In the genomic region with DNA sequence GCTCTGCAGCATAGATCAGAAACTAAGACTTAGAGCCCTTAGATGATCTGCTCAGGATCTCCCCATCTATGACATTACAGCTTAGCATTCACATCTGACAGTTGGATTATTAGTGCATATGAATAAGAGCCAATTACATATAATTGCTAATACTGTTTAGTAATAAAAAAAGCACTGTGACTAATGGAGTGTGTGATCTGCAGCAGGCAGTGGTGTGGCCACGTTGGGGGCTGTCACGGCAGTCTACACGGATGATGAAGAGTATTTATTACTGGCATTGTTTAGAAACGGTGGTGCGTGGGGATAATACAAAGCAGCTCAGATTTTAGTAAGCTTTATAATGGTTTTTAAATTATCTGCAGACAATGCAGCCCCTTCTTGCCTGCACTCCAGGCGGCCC, we compare ENCODE assay signal across 22 cellular contexts.
"Had no signal": no experiment of that assay in that cellular context is flagged by ENCODE, and none has a peak within 500 bp of the region (broad histone marks: within the 10 kb centered on the region; RNA-seq: fewer than 3 reads in every experiment).

No MANE protein-coding gene starts in this region.

- H3K27ac ChIP-seq: epithelial cell of prostate, prostate gland, uterus had no signal

- H3K4me1 ChIP-seq: gastrocnemius medialis, prostate gland, uterus had no signal

- H3K9me3 ChIP-seq: prostate gland, uterus had no signal

- H3K36me3 ChIP-seq: gastrocnemius medialis, prostate gland, right atrium auricular region, tibial nerve, uterus had no signal

- DNase-seq: activated CD4-positive, alpha-beta memory T cell treated with anti-CD3 and anti-CD28 coated beads for 36 hours; activated CD4-positive, alpha-beta T cell treated with anti-CD3 and anti-CD28 coated beads for 36 hours; activated naive CD4-positive, alpha-beta T cell treated with Interleukin-2 at 50 U/mL for 16 hours; activated naive CD8-positive, alpha-beta T cell treated with anti-CD3 and anti-CD28 coated beads, Interleukin-2, amount 10 ng/mL, durations not matched to agents 7 days and 5 days; activated T-cell treated with anti-CD3 and anti-CD28 coated beads, Interleukin-2, amount 50 U/mL, for 1 hour; anterior cingulate cortex; central memory CD4-positive, alpha-beta T cell; endodermal cell; gastrocnemius medialis; head of caudate nucleus; occipital lobe; stimulated activated CD4-positive, alpha-beta T cell treated with anti-CD3 and anti-CD28 coated beads, Interleukin-2, amount 100 ng/mL, for 24 hours; stimulated activated naive CD8-positive, alpha-beta T cell treated with anti-CD3 and anti-CD28 coated beads, Interleukin-15, Interleukin-2, amounts not matched to agents 100 U/mL and 50 U/mL, for 24 hours; substantia nigra; uterus had no signal

- H3K4me3 ChIP-seq: gastrocnemius medialis, prostate gland, right atrium auricular region, tibial nerve, uterus had no signal

- ATAC-seq: activated CD4-positive, alpha-beta T cell treated with anti-CD3 and anti-CD28 coated beads for 36 hours; activated T-helper 17 cell treated with anti-CD3 and anti-CD28 coated beads, Interleukin-2, amount 50 U/mL, for 72 hours; left lobe of liver; stimulated activated naive CD8-positive, alpha-beta T cell treated with anti-CD3 and anti-CD28 coated beads, Interleukin-15, Interleukin-2, amounts not matched to agents 100 U/mL and 50 U/mL, for 24 hours; WTC11 had no signal

- H3K27me3 ChIP-seq: gastrocnemius medialis, right atrium auricular region, tibial nerve, uterus had no signal
